16 cellular contexts compared by ENCODE assay signal in the genomic region with DNA sequence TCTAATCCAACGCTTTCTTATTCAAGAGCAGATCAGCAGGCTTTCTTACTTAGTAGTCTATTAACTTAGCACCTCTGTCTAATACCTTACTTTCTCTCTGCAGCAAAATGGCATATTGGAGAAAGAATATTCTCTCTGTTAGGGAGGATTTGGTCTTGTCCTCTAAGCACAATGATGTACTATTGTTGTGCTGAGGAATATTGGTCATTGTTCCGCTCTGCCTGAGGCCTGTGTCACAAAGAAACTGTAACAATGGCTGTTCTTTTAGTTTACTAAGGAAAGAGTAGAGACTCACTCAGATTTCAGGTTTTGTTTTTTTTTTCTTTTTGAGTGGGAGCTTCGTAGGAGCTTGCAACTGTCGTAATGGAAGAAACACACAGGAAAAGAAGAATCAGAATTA.
"Had no signal": no experiment of that assay in that cellular context is flagged by ENCODE, and none has a peak within 500 bp of the region (broad histone marks: within the 10 kb centered on the region; RNA-seq: fewer than 3 reads in every experiment).

No MANE protein-coding gene starts in this region.

- H3K4me3 ChIP-seq: ascending aorta, esophagus squamous epithelium, psoas muscle, right lobe of liver, smooth muscle cell, tibial artery had no signal

- H3K27me3 ChIP-seq: ascending aorta, esophagus squamous epithelium, right lobe of liver, tibial artery had no signal

- H3K4me1 ChIP-seq: ascending aorta, esophagus squamous epithelium, psoas muscle, right lobe of liver, tibial artery had no signal

- DNase-seq: activated CD4-positive, alpha-beta T cell treated with anti-CD3 and anti-CD28 coated beads, Interleukin-2, amount 50 U/mL, for 4 hours; activated effector memory CD4-positive, alpha-beta T cell treated with anti-CD3 and anti-CD28 coated beads, Interleukin-2, amount 50 U/mL, for 16 hours; activated naive CD4-positive, alpha-beta T cell treated with anti-CD3 and anti-CD28 coated beads, Interleukin-2, amount 50 U/mL, for 16 hours; activated T-cell treated with anti-CD3 and anti-CD28 coated beads, Interleukin-2, amount 50 U/mL, for 72 hours; cerebellar nuclear complex; effector memory CD8-positive, alpha-beta T cell; esophagus squamous epithelium; mammary epithelial cell; psoas muscle; right lobe of liver; stimulated activated CD4-positive, alpha-beta T cell treated with anti-CD3 and anti-CD28 coated beads, Interleukin-4, amount 100 ng/mL, for 24 hours; tibial artery had no signal

- H3K9me3 ChIP-seq: ascending aorta, esophagus squamous epithelium, psoas muscle, right lobe of liver, tibial artery had no signal

- H3K36me3 ChIP-seq: ascending aorta, esophagus squamous epithelium, right lobe of liver, tibial artery had no signal

- ATAC-seq: activated T-cell treated with anti-CD3 and anti-CD28 coated beads, Interleukin-2, amount 50 U/mL, for 72 hours; effector memory CD8-positive, alpha-beta T cell; left lobe of liver; psoas muscle; right lobe of liver; stimulated activated memory B cell treated with anti-CD40 and anti-IgM and Interleukin-4, amounts not matched to agents 10 μg/mL and 1 μg/mL and 100 μg/mL, for 72 hours had no signal

- H3K27ac ChIP-seq: ascending aorta, esophagus squamous epithelium, psoas muscle, right lobe of liver, tibial artery had no signal
